In the genomic region with DNA sequence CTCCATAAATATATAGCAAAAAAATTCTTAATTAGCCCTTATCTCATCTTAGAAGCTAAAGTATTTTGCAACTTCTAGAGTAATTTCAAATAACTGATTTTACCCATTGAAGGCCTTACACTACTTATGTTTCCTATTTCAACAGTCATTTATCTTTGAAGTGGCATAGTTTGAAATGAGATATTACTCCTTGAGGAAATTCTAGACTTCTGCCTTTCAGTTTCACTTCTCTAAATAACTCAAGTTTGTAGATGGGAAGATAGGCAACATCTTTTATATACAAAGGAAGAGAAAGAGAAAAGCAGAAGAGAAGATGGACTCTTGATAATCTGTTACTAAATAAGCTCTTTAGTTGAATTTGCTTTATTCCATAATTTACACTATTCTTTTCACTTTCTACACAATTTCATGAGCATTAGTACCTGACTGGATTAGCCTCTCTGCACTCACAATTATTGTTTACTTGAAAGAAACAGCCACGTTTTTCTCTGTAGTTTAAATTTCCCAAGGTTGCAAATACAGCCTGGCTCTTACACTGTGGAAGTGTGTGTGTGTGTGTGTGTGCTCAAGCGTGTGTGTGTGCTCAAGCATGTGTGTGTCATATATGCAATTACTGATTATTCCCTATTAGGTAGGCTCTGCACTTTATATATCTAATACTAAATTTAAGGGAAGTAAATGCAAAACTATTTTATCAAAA, we compare ENCODE assay signal across 11 cellular contexts.
DNase-seq lines count a peak whose midpoint lies in the region; ATAC-seq and TF ChIP-seq lines count a peak whose summit lies in the region.
"Had no signal": no experiment of that assay in that cellular context is flagged by ENCODE, and none has a peak within 500 bp of the region (broad histone marks: within the 10 kb centered on the region; RNA-seq: fewer than 3 reads in every experiment).

No MANE protein-coding gene starts in this region.

- WGBS in SK-N-SH (ENCODE audit: low lambda C conversion rate) = 16% methylated on average over 2 of the region's 2 CpGs

- no peaks in the 10 kb centered on the region for H3K27me3 ChIP-seq in SK-N-SH (ENCODE audit: insufficient read depth)
- no peaks in the 10 kb centered on the region for H3K27me3 ChIP-seq in left ventricle myocardium inferior (ENCODE audit: low read depth)

- no peaks in the 10 kb centered on the region for H3K9me2 ChIP-seq in SK-N-SH

- no peaks in the 10 kb centered on the region for H3K4me1 ChIP-seq in SK-N-SH (ENCODE audit: control insufficient read depth in 1 of 2, insufficient read depth in 2 of 2, low read depth in 1 of 2, low read length in 1 of 2)
- no peaks in the 10 kb centered on the region for H3K4me1 ChIP-seq in left ventricle myocardium inferior

- no peak for TF ChIP-seq CTCF in SK-N-SH (IDR thresholded peaks at IDR 0.05)
- TF ChIP-seq CTCF in left ventricle myocardium inferior (IDR thresholded peaks at IDR 0.05; ENCODE audit: borderline replicate concordance) = no peak

- no peak for DNase-seq in activated naive CD4-positive, alpha-beta T cell treated with anti-CD3 and anti-CD28 coated beads, Interleukin-2, amount 50 U/mL, for 72 hours (ENCODE audit: low spot score in 2 of 2)
- DNase-seq in activated naive CD4-positive, alpha-beta T cell treated with anti-CD3 and anti-CD28 coated beads, Interleukin-2, amount 50 U/mL, for 16 hours = no peak
- DNase-seq in SKM-1 (lab: John Stamatoyannopoulos, UW; ENCODE audit: unreplicated experiment) (peak; percentile 36), ecto neural progenitor cell (ENCODE audit: low spot score) (no peak), SK-N-SH (no peak), NCI-H1105 (lab: John Stamatoyannopoulos, UW) (no peak), left ventricle myocardium inferior (no peak)
- DNase-seq: central memory CD4-positive, alpha-beta T cell; natural killer cell; substantia nigra had no signal

- H3K36me3 ChIP-seq in SK-N-SH (replicated peaks in 1 of 2; ENCODE audit: control insufficient read depth in 1 of 2, insufficient read depth in 2 of 2, low read length in 1 of 2) = no peaks in the 10 kb centered on the region
- no peaks in the 10 kb centered on the region for H3K36me3 ChIP-seq in left ventricle myocardium inferior

- TF ChIP-seq RAD21 in SK-N-SH (IDR thresholded peaks at IDR 0.05; ENCODE audit: low read length) = no peak

- no peak overlapping the region for H3K4me2 ChIP-seq in SK-N-SH

- CTCF ChIA-PET in SK-N-SH (lab: Yijun Ruan, JAX) = interaction anchor here (1.0 kb wide), 1 partner anchor 12 kb away, joined by 3 read pairs; no protein-coding TSS in a partner anchor

- peak overlapping the region in 1 of 2 donors; percentile 4 for H3K27ac Mint-ChIP-seq in activated naive CD4-positive, alpha-beta T cell treated with anti-CD3 and anti-CD28 coated beads, Interleukin-2, amount 50 U/mL, for 72 hours

- H3K36me3 Mint-ChIP-seq in activated naive CD4-positive, alpha-beta T cell treated with anti-CD3 and anti-CD28 coated beads, Interleukin-2, amount 50 U/mL, for 72 hours = peaks cover 28 to 29% of the 10 kb centered on the region in 2 donors
- H3K36me3 Mint-ChIP-seq: natural killer cell had no signal

- H3K27ac ChIP-seq in SK-N-SH (ENCODE audit: low read depth in 2 of 2, low read length in 1 of 2) (no peak overlapping the region), left ventricle myocardium inferior (replicated peaks) (no peak overlapping the region)

- no peak for TF ChIP-seq EP300 in SK-N-SH (IDR thresholded peaks at IDR 0.05; ENCODE audit: borderline replicate concordance in 1 of 2, low read depth in 1 of 2, low read length in 1 of 2)

- H2AFZ ChIP-seq in SK-N-SH (ENCODE audit: low read depth) = no peak overlapping the region

- H3K9ac ChIP-seq in SK-N-SH = no peak overlapping the region

- H3K9me3 Mint-ChIP-seq in activated naive CD4-positive, alpha-beta T cell treated with anti-CD3 and anti-CD28 coated beads, Interleukin-2, amount 50 U/mL, for 72 hours = peaks cover 11 to 12% of the 10 kb centered on the region in 2 donors
- H3K9me3 Mint-ChIP-seq: natural killer cell had no signal

- intact Hi-C loops in left ventricle myocardium inferior (cut with micrococcal nuclease) = no loop called here

- H3F3A ChIP-seq in SK-N-SH (replicated peaks; ENCODE audit: insufficient read depth) = no peaks in the 10 kb centered on the region

- POLR2A ChIA-PET in SK-N-SH (lab: Yijun Ruan, JAX) = no interaction called here

- H3K9me3 ChIP-seq in SK-N-SH (no peaks in the 10 kb centered on the region), left ventricle myocardium inferior (replicated peaks) (peaks cover 7% of the 10 kb centered on the region)

- H3K79me2 ChIP-seq in SK-N-SH (ENCODE audit: insufficient read depth) = no peaks in the 10 kb centered on the region

- H4K20me1 ChIP-seq in SK-N-SH (ENCODE audit: insufficient read depth) = no peaks in the 10 kb centered on the region

- H3K4me3 ChIP-seq in SK-N-SH (ENCODE audit: low read depth in 2 of 2, low read length in 1 of 2) (no peak overlapping the region), left ventricle myocardium inferior (no peak overlapping the region)

- peak; percentile 78 to 99 for ATAC-seq in activated naive CD4-positive, alpha-beta T cell treated with anti-CD3 and anti-CD28 coated beads, Interleukin-2, amount 50 U/mL, for 72 hours
- peak; percentile 98 for ATAC-seq in HG03064 (IDR thresholded peaks at IDR 0.05; ENCODE audit: low read depth, unreplicated experiment)

TF ChIP-seq in SK-N-SH, 30 proteins besides CTCF, POLR2A, EP300 and RAD21:
- no peak for TF ChIP-seq YY1 (IDR thresholded peaks at IDR 0.05; ENCODE audit: low read depth)
- no peak for TF ChIP-seq GATA2 (CRISPR knock-in tag; IDR thresholded peaks at IDR 0.05)
- TF ChIP-seq, protein P1, sequence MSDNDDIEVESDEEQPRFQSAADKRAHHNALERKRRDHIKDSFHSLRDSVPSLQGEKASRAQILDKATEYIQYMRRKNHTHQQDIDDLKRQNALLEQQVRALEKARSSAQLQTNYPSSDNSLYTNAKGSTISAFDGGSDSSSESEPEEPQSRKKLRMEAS (IDR thresholded peaks at IDR 0.05; ENCODE audit: low read depth) = no peak
- no peak for TF ChIP-seq FOSL2 (IDR thresholded peaks at IDR 0.05; ENCODE audit: borderline replicate concordance, low read depth)
- no peak for TF ChIP-seq FOXM1 (IDR thresholded peaks at IDR 0.05; ENCODE audit: low read depth)
- TF ChIP-seq JUND (IDR thresholded peaks at IDR 0.05) = no peak
- TF ChIP-seq RCOR1 (IDR thresholded peaks at IDR 0.05; ENCODE audit: low read length) = no peak
- TF ChIP-seq, protein P2, sequence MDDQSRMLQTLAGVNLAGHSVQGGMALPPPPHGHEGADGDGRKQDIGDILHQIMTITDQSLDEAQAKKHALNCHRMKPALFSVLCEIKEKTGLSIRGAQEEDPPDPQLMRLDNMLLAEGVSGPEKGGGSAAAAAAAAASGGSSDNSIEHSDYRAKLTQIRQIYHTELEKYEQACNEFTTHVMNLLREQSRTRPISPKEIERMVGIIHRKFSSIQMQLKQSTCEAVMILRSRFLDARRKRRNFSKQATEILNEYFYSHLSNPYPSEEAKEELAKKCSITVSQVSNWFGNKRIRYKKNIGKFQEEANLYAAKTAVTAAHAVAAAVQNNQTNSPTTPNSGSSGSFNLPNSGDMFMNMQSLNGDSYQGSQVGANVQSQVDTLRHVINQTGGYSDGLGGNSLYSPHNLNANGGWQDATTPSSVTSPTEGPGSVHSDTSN (IDR thresholded peaks at IDR 0.05) = no peak
- TF ChIP-seq MEF2A (IDR thresholded peaks at IDR 0.05; ENCODE audit: borderline replicate concordance, low read depth) = no peak
- TF ChIP-seq CHD2 (IDR thresholded peaks at IDR 0.05; ENCODE audit: low read length, partially characterized antibody) = no peak
- TF ChIP-seq, protein P3, sequence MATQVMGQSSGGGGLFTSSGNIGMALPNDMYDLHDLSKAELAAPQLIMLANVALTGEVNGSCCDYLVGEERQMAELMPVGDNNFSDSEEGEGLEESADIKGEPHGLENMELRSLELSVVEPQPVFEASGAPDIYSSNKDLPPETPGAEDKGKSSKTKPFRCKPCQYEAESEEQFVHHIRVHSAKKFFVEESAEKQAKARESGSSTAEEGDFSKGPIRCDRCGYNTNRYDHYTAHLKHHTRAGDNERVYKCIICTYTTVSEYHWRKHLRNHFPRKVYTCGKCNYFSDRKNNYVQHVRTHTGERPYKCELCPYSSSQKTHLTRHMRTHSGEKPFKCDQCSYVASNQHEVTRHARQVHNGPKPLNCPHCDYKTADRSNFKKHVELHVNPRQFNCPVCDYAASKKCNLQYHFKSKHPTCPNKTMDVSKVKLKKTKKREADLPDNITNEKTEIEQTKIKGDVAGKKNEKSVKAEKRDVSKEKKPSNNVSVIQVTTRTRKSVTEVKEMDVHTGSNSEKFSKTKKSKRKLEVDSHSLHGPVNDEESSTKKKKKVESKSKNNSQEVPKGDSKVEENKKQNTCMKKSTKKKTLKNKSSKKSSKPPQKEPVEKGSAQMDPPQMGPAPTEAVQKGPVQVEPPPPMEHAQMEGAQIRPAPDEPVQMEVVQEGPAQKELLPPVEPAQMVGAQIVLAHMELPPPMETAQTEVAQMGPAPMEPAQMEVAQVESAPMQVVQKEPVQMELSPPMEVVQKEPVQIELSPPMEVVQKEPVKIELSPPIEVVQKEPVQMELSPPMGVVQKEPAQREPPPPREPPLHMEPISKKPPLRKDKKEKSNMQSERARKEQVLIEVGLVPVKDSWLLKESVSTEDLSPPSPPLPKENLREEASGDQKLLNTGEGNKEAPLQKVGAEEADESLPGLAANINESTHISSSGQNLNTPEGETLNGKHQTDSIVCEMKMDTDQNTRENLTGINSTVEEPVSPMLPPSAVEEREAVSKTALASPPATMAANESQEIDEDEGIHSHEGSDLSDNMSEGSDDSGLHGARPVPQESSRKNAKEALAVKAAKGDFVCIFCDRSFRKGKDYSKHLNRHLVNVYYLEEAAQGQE (IDR thresholded peaks at IDR 0.05; ENCODE audit: low read depth, low read length) = no peak
- TF ChIP-seq RXRA (IDR thresholded peaks at IDR 0.05; ENCODE audit: borderline replicate concordance, low read depth) = no peak
- no peak for TF ChIP-seq POLR2AphosphoS5 (IDR thresholded peaks at IDR 0.05; ENCODE audit: low read depth, low read length)
- TF ChIP-seq TCF12 (IDR thresholded peaks at IDR 0.05) = no peak
- no peak for TF ChIP-seq NRF1 (IDR thresholded peaks at IDR 0.05; ENCODE audit: low read depth, low read length)
- no peak for TF ChIP-seq NFIC (IDR thresholded peaks at IDR 0.05; ENCODE audit: borderline replicate concordance)
- TF ChIP-seq MXI1 (IDR thresholded peaks at IDR 0.05; ENCODE audit: low read depth, low read length) = no peak
- no peak for TF ChIP-seq EZH2phosphoT487 (IDR thresholded peaks at IDR 0.05; ENCODE audit: borderline replicate concordance, low read depth)
- TF ChIP-seq TAF1 (IDR thresholded peaks at IDR 0.05; ENCODE audit: borderline replicate concordance, low read depth, low read length) = no peak
